9 cellular contexts compared by ENCODE assay signal in the genomic region with DNA sequence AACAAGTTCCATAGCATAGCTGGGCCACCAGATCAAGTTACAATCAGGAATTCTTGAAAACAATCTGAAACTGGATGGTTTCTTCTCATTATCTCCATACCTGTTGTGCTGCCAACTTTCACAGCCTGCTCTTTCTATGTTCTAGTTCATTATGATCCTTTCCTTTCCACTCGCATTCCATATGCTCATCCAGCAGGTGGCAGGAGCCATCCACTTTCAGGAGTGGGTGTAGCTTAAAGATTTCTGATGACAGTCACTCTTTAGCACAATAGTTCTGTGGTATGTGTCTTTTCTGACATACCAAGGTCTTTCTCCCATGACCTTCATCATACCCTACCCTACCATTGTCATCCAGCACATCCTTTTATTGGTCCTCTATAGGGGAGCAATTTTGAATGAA. TPM values are rescaled to one million over a fixed set of nuclear protein-coding genes. Genes with fewer than 3 reads are reported as not detected.
DNase-seq lines count a peak whose midpoint lies in the region; ATAC-seq, FAIRE-seq and TF ChIP-seq lines count a peak whose summit lies in the region.
"Had no signal": no experiment of that assay in that cellular context is flagged by ENCODE, and none has a peak within 500 bp of the region (broad histone marks: within the 10 kb centered on the region; RNA-seq: fewer than 3 reads in every experiment).

No MANE protein-coding gene starts in this region.

- DNase-seq in AG08396 (ENCODE audit: low spot score) (peak; percentile 16), RWPE1 (ENCODE audit: low spot score) (peak; percentile 3), HepG2 (ENCODE audit: low spot score) (peak; percentile 39), superior temporal gyrus (ENCODE audit: extremely low spot score) (peak; percentile 47), cortex of kidney (lab: John Stamatoyannopoulos, UW) (no peak)

- H4K20me1 ChIP-seq in HepG2 (ENCODE audit: insufficient read depth, low read length) = no peaks in the 10 kb centered on the region

- no peaks in the 10 kb centered on the region for H3K36me3 Mint-ChIP-seq in brain

- ATAC-seq in HepG2 (peak; percentile 69), HG02884 (IDR thresholded peaks at IDR 0.05; ENCODE audit: unreplicated experiment) (no peak)

- TF ChIP-seq CTCF in GM12872 (IDR thresholded peaks at IDR 0.05; ENCODE audit: insufficient read depth, low read depth, low read length) = peak; percentile 40; the same call in 2 of the 3 replicates
- TF ChIP-seq CTCF in RWPE1 (conservative IDR thresholded peaks at IDR 0.05; ENCODE audit: low read depth) = peak; percentile 48
- TF ChIP-seq CTCF in brain (conservative IDR thresholded peaks at IDR 0.05) = peak; percentile 59 to 67
- peak; percentile 82 for TF ChIP-seq CTCF in HepG2 (CRISPR knock-in tag; IDR thresholded peaks at IDR 0.05)

- TF ChIP-seq POLR2A in HepG2 (IDR thresholded peaks at IDR 0.05; ENCODE audit: insufficient read depth in 1 of 2, low read depth in 2 of 2, low read length in 2 of 2) = no peak

- WGBS in HepG2 (ENCODE audit: low lambda C conversion rate) = 0% methylated on average over 1 of the region's 1 CpG

- no peaks in the 10 kb centered on the region for H3K79me2 ChIP-seq in HepG2 (ENCODE audit: insufficient read depth, low read length)

- FAIRE-seq in HepG2 (lab: Jason Lieb, UNC) = peak; percentile 52
- FAIRE-seq: endometrium had no signal

- in situ Hi-C loops in HepG2 (cut with HindIII; ENCODE audit: extremely low pct_ligation_motif_present, low pct_unique_long_range_greater_than_20kb) = loop anchor here (10.0 to 25.0 kb wide), 2 partner anchors 210 to 577 kb away; partner anchors contain the start of gene RRAGB

- no peaks in the 10 kb centered on the region for H3K36me3 ChIP-seq in HepG2 (replicated peaks in 1 of 2; ENCODE audit: control insufficient read depth in 1 of 2, insufficient read depth in 2 of 2, low read length in 2 of 2)

- intact Hi-C loops in HepG2 (cut with micrococcal nuclease; ENCODE audit: unreplicated experiment) = loop anchor here (1.0 kb wide), 3 partner anchors 25 to 208 kb away; no protein-coding TSS in a partner anchor

- no peak overlapping the region for H3K27ac ChIP-seq in RWPE1
- H3K27ac ChIP-seq in HepG2 (ENCODE audit: extremely low read length, insufficient read depth, low read length) = no peak overlapping the region

- H3K4me2 ChIP-seq in HepG2 (ENCODE audit: low read depth, low read length) = no peak overlapping the region

- TF ChIP-seq EP300 in HepG2 (IDR thresholded peaks at IDR 0.05; ENCODE audit: low read depth in 2 of 2, low read length in 2 of 2) (no peak), HepG2 (CRISPR knock-in tag; IDR thresholded peaks at IDR 0.05; ENCODE audit: borderline replicate concordance) (no peak)

- peaks cover 0 to 3% (median 0%) of the 10 kb centered on the region in 5 experiments for H3K9me3 Mint-ChIP-seq in brain

- H3K4me3 Mint-ChIP-seq in brain = no peak overlapping the region

- H3K9me3 ChIP-seq in HepG2 (ENCODE audit: low read length) = no peaks in the 10 kb centered on the region

- H3K4me1 Mint-ChIP-seq in brain = no peaks in the 10 kb centered on the region

- H3K9ac ChIP-seq in HepG2 (ENCODE audit: insufficient read depth, low read depth, low read length) = no peak overlapping the region

- no peaks in the 10 kb centered on the region; the same call in 1 of the 2 replicates for H3K4me1 ChIP-seq in HepG2 (ENCODE audit: insufficient read depth, low read length)

- peak; percentile 63 for TF ChIP-seq RAD21 in HepG2 (CRISPR knock-in tag; IDR thresholded peaks at IDR 0.05)

- H3K27me3 Mint-ChIP-seq in brain = peaks cover 3% of the 10 kb centered on the region

- CTCF ChIA-PET in RWPE1 (lab: Yijun Ruan, JAX) (interaction anchor here (0.6 to 0.9 kb wide), 6 partner anchors 13 to 1119 kb away, joined by 3 read pairs; no protein-coding TSS in a partner anchor), HepG2 (lab: Yijun Ruan, JAX; ENCODE audit: low intra/inter-chr PET ratio, low total read pairs) (interaction anchor here (1.1 to 1.6 kb wide), 3 partner anchors 76 to 1113 kb away, joined by 4 to 6 read pairs (median 6); no protein-coding TSS in a partner anchor)

- H3K27me3 ChIP-seq in HepG2 (ENCODE audit: control insufficient read depth in 1 of 2, insufficient read depth in 2 of 2, low read length in 2 of 2) = no peaks in the 10 kb centered on the region

- H3K27ac Mint-ChIP-seq in brain = no peak overlapping the region

- POLR2A ChIA-PET in RWPE1 (lab: Yijun Ruan, JAX; ENCODE audit: low non-redundant PET) (no interaction called here), HepG2 (lab: Yijun Ruan, JAX) (no interaction called here)

- BruUV-seq in HepG2 (replicated peaks; lab: Mats Ljungman, UMichigan) = no TSS peak

- no peak overlapping the region for H3K4me3 ChIP-seq in HepG2 (replicated peaks in 1 of 3; ENCODE audit: insufficient read depth in 1 of 3, low read depth in 2 of 3, low read length in 3 of 3)

- no peak overlapping the region for H2AFZ ChIP-seq in HepG2 (ENCODE audit: low read length)

TF ChIP-seq in HepG2, 621 proteins besides CTCF, POLR2A, EP300 and RAD21:
- TF ChIP-seq TEAD3 (CRISPR knock-in tag; optimal IDR thresholded peaks at IDR 0.05; ENCODE audit: borderline replicate concordance) (peak; percentile 63), PPARG (CRISPR knock-in tag; conservative IDR thresholded peaks at IDR 0.05) (no peak), SMC3 (IDR thresholded peaks at IDR 0.05; ENCODE audit: low read length) (peak; percentile 92), STAG1 (CRISPR knock-in tag; IDR thresholded peaks at IDR 0.05) (peak; percentile 89)
TF ChIP-seq in HepG2: peak in this region for 3.

RNA-seq across cellular contexts. Expression of gene PAGE2, which starts 46.4 kb away (rescaled TPM):
- not detected for polyA plus RNA-seq in brain (ENCODE audit: insufficient read depth, low read depth, low replicate concordance)
- not detected in 2 replicates for total RNA-seq in HepG2 (2016; rRNA removed; fragmentation: Illumina TruSeq; extraction: Trizol)
- total RNA-seq in HepG2 (2016; cell fraction: cytosol; rRNA removed; fragmentation: Illumina TruSeq; extraction: Trizol; ENCODE audit: low read depth) = not detected in 2 replicates
- not detected in 2 replicates for total RNA-seq in HepG2 (2016; cell fraction: insoluble cytoplasmic fraction; rRNA removed; fragmentation: Illumina TruSeq; extraction: Trizol)
- not detected in 2 replicates for total RNA-seq in HepG2 (2016; cell fraction: membrane; rRNA removed; fragmentation: Illumina TruSeq; extraction: Trizol)
- not detected in 2 replicates for total RNA-seq in HepG2 (2016; cell fraction: nucleus; rRNA removed; fragmentation: Illumina TruSeq; extraction: Trizol)
- polyA plus RNA-seq in HepG2 (2011; rRNA removed) = not detected in 2 replicates
- polyA plus RNA-seq in HepG2 (2011; cell fraction: cytosol; rRNA removed) = not detected in 2 replicates
- 0.36 TPM in 1 of 2 replicates, not detected in the other for polyA plus RNA-seq in HepG2 (2011; cell fraction: nucleus; rRNA removed)
- not detected in 2 replicates for polyA plus RNA-seq in HepG2 (2012)
- not detected in 2 replicates for polyA plus RNA-seq in HepG2 (2016; cell fraction: cytosol; fragmentation: Illumina TruSeq; extraction: Trizol; ENCODE audit: low read depth)
- not detected in 2 replicates for polyA plus RNA-seq in HepG2 (2016; cell fraction: insoluble cytoplasmic fraction; fragmentation: Illumina TruSeq; extraction: Trizol; ENCODE audit: low read depth)
- polyA plus RNA-seq in HepG2 (2016; cell fraction: membrane; fragmentation: Illumina TruSeq; extraction: Trizol; ENCODE audit: low read depth) = not detected in 2 replicates
- not detected in 2 replicates for polyA plus RNA-seq in HepG2 (2016; cell fraction: nucleus; fragmentation: Illumina TruSeq; extraction: Trizol; ENCODE audit: insufficient read depth, low read depth)
- not detected in 2 replicates for polyA minus RNA-seq in HepG2 (2011; rRNA and poly(A)+ RNA removed; ENCODE audit: low replicate concordance)
- not detected in 2 replicates for polyA minus RNA-seq in HepG2 (2011; cell fraction: cytosol; rRNA and poly(A)+ RNA removed)
- polyA minus RNA-seq in HepG2 (2011; cell fraction: nucleus; rRNA and poly(A)+ RNA removed) = not detected in 2 replicates
